7 cellular contexts compared by ENCODE assay signal in the genomic region with DNA sequence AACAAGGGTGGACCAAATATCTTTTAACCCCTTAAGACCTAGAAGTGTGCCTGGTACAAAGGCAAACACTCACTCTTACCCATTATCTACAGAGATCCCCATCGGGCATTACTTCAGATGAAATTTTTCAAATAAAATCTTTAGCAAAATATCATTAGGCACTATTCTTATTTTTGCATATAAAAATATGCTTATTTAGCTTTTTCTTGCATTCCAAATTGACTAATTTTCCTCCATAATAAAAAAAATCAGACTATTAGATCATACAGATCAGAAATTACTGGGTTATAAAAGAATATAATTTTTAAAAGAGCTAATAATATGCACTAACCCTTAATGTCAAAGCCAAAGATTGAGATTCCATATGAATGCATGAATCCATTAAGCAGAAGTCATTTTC.
"Had no signal": no experiment of that assay in that cellular context is flagged by ENCODE, and none has a peak within 500 bp of the region (broad histone marks: within the 10 kb centered on the region; RNA-seq: fewer than 3 reads in every experiment).

No MANE protein-coding gene starts in this region.

- H3K4me3 ChIP-seq: GM23338 had no signal

- H3K4me2 ChIP-seq: GM23338 had no signal

- FAIRE-seq: H1, H54, HTR-8/SVneo had no signal

- H2AFZ ChIP-seq: GM23338 had no signal

- DNase-seq: H9, HCEC 1CT, KG1 had no signal

- ATAC-seq: GM23338 had no signal
